ENCODE assay signal across 10 cellular contexts in the genomic region with DNA sequence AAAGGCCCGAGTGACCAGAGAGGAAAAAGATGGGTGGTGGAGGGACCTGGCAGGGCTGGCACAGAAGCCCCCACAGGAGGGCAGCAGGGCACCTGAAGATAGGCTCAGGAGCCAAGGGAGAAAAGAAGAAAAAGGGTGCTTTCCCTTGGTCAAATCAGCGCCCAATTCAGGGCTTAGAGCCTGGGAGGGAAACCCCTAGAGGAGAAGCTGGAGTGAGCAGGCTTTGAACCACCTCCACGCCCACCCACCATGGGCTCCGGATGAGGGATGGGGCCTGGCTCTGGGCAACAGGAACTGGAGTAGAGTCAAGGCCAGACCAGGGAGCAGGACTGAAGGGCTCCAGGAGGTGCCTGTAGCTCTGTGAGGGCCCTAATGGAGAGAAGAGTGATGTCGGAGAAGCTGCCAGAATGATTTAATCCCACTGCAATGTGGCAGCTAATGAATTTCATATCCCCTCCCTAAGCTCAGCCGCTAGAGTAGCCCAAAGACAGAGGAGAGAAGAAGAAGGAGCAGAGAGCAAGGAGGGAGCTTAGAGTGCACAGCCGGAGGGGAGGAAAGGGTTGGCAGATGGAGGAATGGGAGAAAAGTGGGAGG. TPM values are rescaled to one million over a fixed set of nuclear protein-coding genes. Genes with fewer than 3 reads are reported as not detected.
DNase-seq lines count a peak whose midpoint lies in the region; ATAC-seq and TF ChIP-seq lines count a peak whose summit lies in the region.
"Had no signal": no experiment of that assay in that cellular context is flagged by ENCODE, and none has a peak within 500 bp of the region (broad histone marks: within the 10 kb centered on the region; RNA-seq: fewer than 3 reads in every experiment).

No MANE protein-coding gene starts in this region.

- peak in 1 of 3 donors; percentile 18 for TF ChIP-seq CTCF in breast epithelium (IDR thresholded peaks at IDR 0.05)
- TF ChIP-seq CTCF in MCF 10A (IDR thresholded peaks at IDR 0.05; ENCODE audit: unreplicated experiment): no peak
- TF ChIP-seq CTCF in coronary artery (IDR thresholded peaks at IDR 0.05): no peak
- TF ChIP-seq CTCF in vagina (IDR thresholded peaks at IDR 0.05): no peak

- peaks cover 28% of the 10 kb centered on the region for H3K4me1 Mint-ChIP-seq in MCF 10A (ENCODE audit: insufficient read depth, unreplicated experiment)
- no peaks in the 10 kb centered on the region for H3K4me1 Mint-ChIP-seq in activated T-helper 17 cell treated with anti-CD3 and anti-CD28 coated beads, Interleukin-2, amount 50 U/mL, for 72 hours

- peaks cover 35% of the 10 kb centered on the region for H3K27me3 Mint-ChIP-seq in MCF 10A (ENCODE audit: insufficient read depth, unreplicated experiment)
- peaks cover 38% of the 10 kb centered on the region for H3K27me3 Mint-ChIP-seq in activated T-helper 17 cell treated with anti-CD3 and anti-CD28 coated beads, Interleukin-2, amount 50 U/mL, for 72 hours

- TF ChIP-seq POLR2A in breast epithelium (IDR thresholded peaks at IDR 0.05): no peak
- TF ChIP-seq POLR2A in vagina (IDR thresholded peaks at IDR 0.05): no peak

- POLR2A ChIA-PET in MCF 10A (lab: Yijun Ruan, JAX): interaction anchor here (0.6 to 2.2 kb wide), 7 partner anchors 17 to 860 kb away, joined by 3 to 5 read pairs (median 3); partner anchors contain the start of gene BTG2

- H3K27ac ChIP-seq in breast epithelium (peak overlapping the region; percentile 89 to 90), coronary artery (peak overlapping the region; percentile 81 to 92), muscle layer of colon (ENCODE audit: low read depth, low read length) (peak overlapping the region; percentile 86), vagina (peak overlapping the region; percentile 95)

- DNase-seq in breast epithelium (ENCODE audit: low spot score in 2 of 2): no peak
- no peak for DNase-seq in MCF 10A (ENCODE audit: unreplicated experiment)
- peak; percentile 74 for DNase-seq in coronary artery (ENCODE audit: low spot score)
- DNase-seq in vagina (ENCODE audit: extremely low spot score in 2 of 2): no peak
- no peak for DNase-seq in CD1c-positive myeloid dendritic cell (ENCODE audit: extremely low spot score)

- BruUV-seq in MCF 10A (replicated peaks; lab: Mats Ljungman, UMichigan): no TSS peak

- no peaks in the 10 kb centered on the region for H3K36me3 Mint-ChIP-seq in MCF 10A (ENCODE audit: insufficient read depth, unreplicated experiment)
- no peaks in the 10 kb centered on the region for H3K36me3 Mint-ChIP-seq in activated T-helper 17 cell treated with anti-CD3 and anti-CD28 coated beads, Interleukin-2, amount 50 U/mL, for 72 hours (ENCODE audit: low read depth)

- H3K9ac ChIP-seq in muscle layer of colon (ENCODE audit: low read length): peak overlapping the region; percentile 25

- H3K4me3 Mint-ChIP-seq in MCF 10A (ENCODE audit: unreplicated experiment): no peak overlapping the region
- H3K4me3 Mint-ChIP-seq in activated T-helper 17 cell treated with anti-CD3 and anti-CD28 coated beads, Interleukin-2, amount 50 U/mL, for 72 hours: no peak overlapping the region

- intact Hi-C loops in breast epithelium (cut with DNase I; ENCODE audit: low total_unique reads) (no loop called here), MCF 10A (cut with micrococcal nuclease) (loop anchor here (2.0 kb wide), 1 partner anchor 17 kb away; no protein-coding TSS in a partner anchor), vagina (cut with DNase I) (no loop called here)

- H3K36me3 ChIP-seq in breast epithelium (no peaks in the 10 kb centered on the region), muscle layer of colon (ENCODE audit: insufficient read depth, low read length) (no peaks in the 10 kb centered on the region), vagina (no peaks in the 10 kb centered on the region)

- no peaks in the 10 kb centered on the region for H3K9me3 Mint-ChIP-seq in MCF 10A (ENCODE audit: unreplicated experiment)
- H3K9me3 Mint-ChIP-seq in activated T-helper 17 cell treated with anti-CD3 and anti-CD28 coated beads, Interleukin-2, amount 50 U/mL, for 72 hours: no peaks in the 10 kb centered on the region

- no peak for ATAC-seq in activated T-helper 17 cell treated with anti-CD3 and anti-CD28 coated beads, Interleukin-2, amount 50 U/mL, for 72 hours (replicated peaks)
- ATAC-seq in GM19452 (IDR thresholded peaks at IDR 0.05; ENCODE audit: unreplicated experiment): no peak

- CTCF ChIA-PET in MCF 10A (lab: Yijun Ruan, JAX): interaction anchor here (0.5 to 38.6 kb wide), 15 partner anchors 10 to 1897 kb away, joined by 3 to 981 read pairs (median 4); no protein-coding TSS in a partner anchor

- H3K4me3 ChIP-seq in breast epithelium: peak overlapping the region in 1 of 3 donors; percentile 3
- H3K4me3 ChIP-seq in coronary artery: no peak overlapping the region
- no peak overlapping the region for H3K4me3 ChIP-seq in muscle layer of colon (ENCODE audit: low read depth in 1 of 2, low read length in 2 of 2)
- H3K4me3 ChIP-seq in vagina: no peak overlapping the region

- H3K4me1 ChIP-seq in breast epithelium (peaks cover 16 to 37% of the 10 kb centered on the region in 2 donors), muscle layer of colon (ENCODE audit: insufficient read depth, low read length) (peaks cover 56% of the 10 kb centered on the region), vagina (peaks cover 41% of the 10 kb centered on the region)

- no peaks in the 10 kb centered on the region for H3K27me3 ChIP-seq in breast epithelium
- H3K27me3 ChIP-seq in muscle layer of colon (ENCODE audit: control insufficient read depth in 1 of 2, insufficient read depth in 2 of 2, low read length in 2 of 2): no peaks in the 10 kb centered on the region
- no peaks in the 10 kb centered on the region for H3K27me3 ChIP-seq in vagina

- H3K27ac Mint-ChIP-seq in MCF 10A (ENCODE audit: low read depth, unreplicated experiment): no peak overlapping the region
- H3K27ac Mint-ChIP-seq in activated T-helper 17 cell treated with anti-CD3 and anti-CD28 coated beads, Interleukin-2, amount 50 U/mL, for 72 hours: no peak overlapping the region

- H3K9me3 ChIP-seq in breast epithelium (no peaks in the 10 kb centered on the region), muscle layer of colon (ENCODE audit: low read length) (no peaks in the 10 kb centered on the region), vagina (no peaks in the 10 kb centered on the region)

RNA-seq across cellular contexts. Expression of gene PRELP, which starts 12.0 kb away (rescaled TPM):
- total RNA-seq in breast epithelium: 100 to 1,000 TPM in 1 of 3 donors, 10 to 100 TPM in 2; 27.4 to 132 (median 42.0) TPM
- total RNA-seq in MCF 10A (2022): not detected in 2 replicates
- 128 TPM for total RNA-seq in vagina
- total RNA-seq in activated T-helper 17 cell treated with anti-CD3 and anti-CD28 coated beads, Interleukin-2, amount 50 U/mL, for 72 hours: not detected

RNA-seq across cellular contexts. Expression of gene OPTC, which starts 30.4 kb away (rescaled TPM):
- total RNA-seq in breast epithelium (not detected), MCF 10A (2022) (not detected in 2 replicates), vagina (not detected)
- not detected for total RNA-seq in activated T-helper 17 cell treated with anti-CD3 and anti-CD28 coated beads, Interleukin-2, amount 50 U/mL, for 72 hours
- total RNA-seq: cerebellum, subcutaneous adipose tissue had no signal

Comparison
In these comparisons a context has a peak if more than half of its experiments do, and no peak if none do; other contexts are left out.
1. RNA of gene PRELP, which starts 12.0 kb away (total RNA-seq): 128 TPM in vagina (single experiment) and 27.4 to 132 TPM in breast epithelium; not detected in MCF 10A and not detected in activated T-helper 17 cell treated with anti-CD3 and anti-CD28 coated beads, Interleukin-2, amount 50 U/mL, for 72 hours; every median in the first group is over 10 times any median in the second.
2. Peak in every context shown above with its lines, with median percentiles within 50 percentile points of each other: H3K27ac ChIP-seq.